Comparison of ENCODE assay signal across 9 cellular contexts in genomic region chr3:129975332-129976090, GRCh38. TPM values are rescaled to one million over a fixed set of nuclear protein-coding genes. Genes with fewer than 3 reads are reported as not detected.
A peak's percentile ranks its signal among the peaks of the same experiment; 100 is the strongest.
DNase-seq lines count a peak whose midpoint lies in the region; ATAC-seq and TF ChIP-seq lines count a peak whose summit lies in the region.
"Had no signal": no experiment of that assay in that cellular context is flagged by ENCODE, and none has a peak within 500 bp of the region (broad histone marks: within the 10 kb centered on the region; RNA-seq: fewer than 3 reads in every experiment).

No MANE protein-coding gene starts in this region.

- H3K9me3 Mint-ChIP-seq in naive thymus-derived CD4-positive, alpha-beta T cell, result no peaks in the 10 kb centered on the region

- H3K27ac Mint-ChIP-seq in naive thymus-derived CD4-positive, alpha-beta T cell, result no peak overlapping the region

- H3K4me3 Mint-ChIP-seq in naive thymus-derived CD4-positive, alpha-beta T cell, result peak overlapping the region; percentile 68 to 86 (median 80)

- H3K36me3 ChIP-seq in A673 (ENCODE audit: insufficient read depth, low read length, poor library complexity, severe bottlenecking), result no peaks in the 10 kb centered on the region
- no peaks in the 10 kb centered on the region for H3K36me3 ChIP-seq in naive thymus-derived CD4-positive, alpha-beta T cell (ENCODE audit: control insufficient read depth in 2 of 3, insufficient read depth in 3 of 3, low read length in 3 of 3)

- no peak for TF ChIP-seq POLR2A in NB4 (IDR thresholded peaks at IDR 0.05; ENCODE audit: extremely low read depth, insufficient read length)

- ATAC-seq in naive thymus-derived CD4-positive, alpha-beta T cell, result peak; percentile 74
- no peak for ATAC-seq in HG03175 (IDR thresholded peaks at IDR 0.05; ENCODE audit: unreplicated experiment)

- DNase-seq in A673 (ENCODE audit: low spot score) (peak; percentile 19), NB4 (ENCODE audit: low read depth) (peak; percentile 37), dermis blood vessel endothelial cell (peak; percentile 4), NCI-H2081 treated with DMSO at 0.1 percent for 48 hours (lab: John Stamatoyannopoulos, UW) (no peak), GOT3 (lab: John Stamatoyannopoulos, UW) (no peak), amniotic stem cell (lab: John Stamatoyannopoulos, UW) (no peak)
- peak in 6 of 9 donors; percentile 7 to 23 (median 14) for DNase-seq in naive thymus-derived CD4-positive, alpha-beta T cell

- CTCF ChIA-PET in A673 (lab: Charles Lee), result no interaction called here
- CTCF ChIA-PET in naive thymus-derived CD4-positive, alpha-beta T cell (lab: Charles Lee), result interaction anchor here (0.6 kb wide), 1 partner anchor 35 kb away, joined by 3 read pairs; no protein-coding TSS in a partner anchor

- no TSS peak for BruUV-seq in A673 (replicated peaks; lab: Mats Ljungman, UMichigan)

- H3K4me3 ChIP-seq in A673 (ENCODE audit: low read depth, low read length, poor library complexity, severe bottlenecking) (peak overlapping the region; percentile 14), NB4 (ENCODE audit: low read depth, low read length) (no peak overlapping the region)
- peak overlapping the region; percentile 44 for H3K4me3 ChIP-seq in naive thymus-derived CD4-positive, alpha-beta T cell (ENCODE audit: low read length)

- H3K4me1 Mint-ChIP-seq in naive thymus-derived CD4-positive, alpha-beta T cell, result peaks cover 0 to 13% (median 9%) of the 10 kb centered on the region in 7 donors

- TF ChIP-seq CTCF in A673 (conservative IDR thresholded peaks at IDR 0.05; ENCODE audit: low read depth, low read length) (no peak), NB4 (IDR thresholded peaks at IDR 0.05; ENCODE audit: low read depth, low read length) (no peak)

- H3K4me1 ChIP-seq in A673 (ENCODE audit: insufficient read depth, low read length, poor library complexity, severe bottlenecking), result peaks cover 5% of the 10 kb centered on the region
- peaks cover 4 to 8% of the 10 kb centered on the region in 2 donors for H3K4me1 ChIP-seq in naive thymus-derived CD4-positive, alpha-beta T cell (ENCODE audit: control insufficient read depth in 2 of 2, insufficient read depth in 2 of 2, low read length in 2 of 2)

- H3K27ac ChIP-seq in A673 (ENCODE audit: low read depth, low read length, poor library complexity, severe bottlenecking), result no peak overlapping the region
- no peak overlapping the region for H3K27ac ChIP-seq in naive thymus-derived CD4-positive, alpha-beta T cell (ENCODE audit: low read depth, low read length)

- H3K27me3 ChIP-seq in A673 (replicated peaks; ENCODE audit: insufficient read depth, low read depth, low read length, poor library complexity), result peaks cover 87% of the 10 kb centered on the region
- peaks cover 0 to 7% of the 10 kb centered on the region in 2 donors for H3K27me3 ChIP-seq in naive thymus-derived CD4-positive, alpha-beta T cell (ENCODE audit: control insufficient read depth in 2 of 2, insufficient read depth in 2 of 2, low read length in 2 of 2)

- intact Hi-C loops in A673 (cut with micrococcal nuclease; ENCODE audit: unreplicated experiment), result no loop called here
- intact Hi-C loops in naive thymus-derived CD4-positive, alpha-beta T cell (cut with micrococcal nuclease), result no loop called here

- POLR2A ChIA-PET in A673 (lab: Charles Lee; ENCODE audit: low non-redundant PET), result no interaction called here
- POLR2A ChIA-PET in naive thymus-derived CD4-positive, alpha-beta T cell (lab: Charles Lee), result interaction anchor here (0.7 kb wide), 1 partner anchor 510 kb away, joined by 3 read pairs; no protein-coding TSS in a partner anchor

- peaks cover 44 to 71% (median 69%) of the 10 kb centered on the region in 5 donors for H3K27me3 Mint-ChIP-seq in naive thymus-derived CD4-positive, alpha-beta T cell

- H3K36me3 Mint-ChIP-seq in naive thymus-derived CD4-positive, alpha-beta T cell, result peaks cover 0 to 1% (median 0%) of the 10 kb centered on the region in 5 donors

- no peaks in the 10 kb centered on the region for H3K9me3 ChIP-seq in A673 (ENCODE audit: low read depth, low read length, poor library complexity, severe bottlenecking)
- H3K9me3 ChIP-seq in naive thymus-derived CD4-positive, alpha-beta T cell (ENCODE audit: control insufficient read depth in 2 of 3, low read length in 3 of 3), result no peaks in the 10 kb centered on the region

RNA-seq across cellular contexts. Expression of gene TRH, which starts 1.0 kb away (rescaled TPM):
- total RNA-seq in A673 (2021) (not detected in 2 replicates), dermis blood vessel endothelial cell (not detected in 2 replicates)
- not detected for total RNA-seq in naive thymus-derived CD4-positive, alpha-beta T cell
- not detected for polyA plus RNA-seq in naive thymus-derived CD4-positive, alpha-beta T cell
- total RNA-seq: LHCN-M2 had no signal

Comparison
In these comparisons a context has a peak if more than half of its experiments do, and no peak if none do; other contexts are left out.
1. DNase-seq: peak in A673 (single experiment), NB4 (single experiment), dermis blood vessel endothelial cell (single experiment) and naive thymus-derived CD4-positive, alpha-beta T cell (6 of 9); none in NCI-H2081 treated with DMSO at 0.1 percent for 48 hours (single experiment), GOT3 (single experiment) and amniotic stem cell (single experiment).